Comparison of ENCODE assay signal across 1 cellular context in genomic region chr21:43596616-43597015, GRCh38.
TF ChIP-seq lines count a peak whose summit lies in the region.

No MANE protein-coding gene starts in this region.

TF ChIP-seq in IMR-90, 13 proteins besides CTCF, POLR2A, EP300 and RAD21 (continued from another document):
- no peak for TF ChIP-seq USF2 (IDR thresholded peaks at IDR 0.05; ENCODE audit: low read depth, low read length)
- TF ChIP-seq CEBPB (IDR thresholded peaks at IDR 0.05; ENCODE audit: low read depth, low read length), result no peak
- no peak for TF ChIP-seq RCOR1 (IDR thresholded peaks at IDR 0.05; ENCODE audit: insufficient replicate concordance, low read length)
- TF ChIP-seq MAZ (IDR thresholded peaks at IDR 0.05; ENCODE audit: borderline replicate concordance, low read depth, low read length), result no peak
- no peak for TF ChIP-seq MXI1 (IDR thresholded peaks at IDR 0.05; ENCODE audit: borderline replicate concordance, low read depth, low read length)
- no peak for TF ChIP-seq NFE2L2 (IDR thresholded peaks at IDR 0.05; ENCODE audit: low read depth, low read length)
- TF ChIP-seq FOS (IDR thresholded peaks at IDR 0.05; ENCODE audit: low read depth, low read length), result no peak
- TF ChIP-seq RFX5 (IDR thresholded peaks at IDR 0.05; ENCODE audit: low read depth, low read length), result no peak
- no peak for TF ChIP-seq MAFK (IDR thresholded peaks at IDR 0.05; ENCODE audit: low read depth, low read length)
- TF ChIP-seq ELK1 (IDR thresholded peaks at IDR 0.05; ENCODE audit: borderline replicate concordance, low read depth, low read length), result no peak
- no peak for TF ChIP-seq SMC3 (IDR thresholded peaks at IDR 0.05; ENCODE audit: low read depth, low read length)
